Comparison of ENCODE assay signal across 36 cellular contexts in the genomic region with DNA sequence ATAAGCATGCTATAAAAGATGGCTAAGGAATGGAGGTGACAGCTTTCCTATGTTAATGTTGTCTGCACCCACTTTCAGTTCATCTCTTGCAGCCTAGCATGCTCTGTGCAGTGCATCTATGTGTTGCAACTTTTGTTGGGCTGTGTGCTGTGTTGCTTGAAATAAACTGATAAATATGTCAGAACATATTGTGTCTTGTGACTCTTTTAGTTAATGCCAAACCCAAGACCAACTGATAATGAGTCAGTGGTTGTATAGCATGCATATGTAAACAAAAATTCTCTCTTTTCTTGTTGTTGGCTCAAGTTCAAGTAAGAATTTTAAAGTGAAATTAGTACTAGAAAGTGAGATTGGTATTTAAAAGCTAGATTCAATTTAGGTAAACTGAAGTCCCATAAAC. TPM values are rescaled to one million over a fixed set of nuclear protein-coding genes. Genes with fewer than 3 reads are reported as not detected.
"Had no signal": no experiment of that assay in that cellular context is flagged by ENCODE, and none has a peak within 500 bp of the region (broad histone marks: within the 10 kb centered on the region; RNA-seq: fewer than 3 reads in every experiment).

No MANE protein-coding gene starts in this region.

- H3K27ac ChIP-seq: PC-9, RWPE1, VCaP had no signal

- ATAC-seq: activated naive CD4-positive, alpha-beta T cell treated with anti-CD3 and anti-CD28 coated beads, Interleukin-2, amount 50 U/mL, for 72 hours; activated T-cell treated with anti-CD3 and anti-CD28 coated beads, Interleukin-2, amount 50 U/mL, for 4 hours; K562; Right ventricle myocardium inferior had no signal

- H3K36me3 Mint-ChIP-seq: activated CD4-positive, alpha-beta memory T cell treated with anti-CD3 and anti-CD28 coated beads for 36 hours; brain had no signal

- H3K27ac Mint-ChIP-seq: activated B cell treated with CpG ODN at 0.5 μM for 24 hours; activated CD4-positive, alpha-beta memory T cell treated with anti-CD3 and anti-CD28 coated beads for 36 hours; activated naive CD4-positive, alpha-beta T cell treated with anti-CD3 and anti-CD28 coated beads for 36 hours; activated naive CD4-positive, alpha-beta T cell treated with anti-CD3 and anti-CD28 coated beads, Interleukin-2, amount 50 U/mL, for 72 hours; activated T-helper 1 cell treated with anti-CD3 and anti-CD28 coated beads, Interleukin-12 subunit alpha, Interleukin-12 subunit beta, Interleukin-2, Interleukin-4 antibody, amounts not matched to agents 30 ng/mL and 10 ng/mL and 1 ng/mL, durations not matched to agents 14 hours and 24 hours and 36 hours; brain had no signal

- H3K4me2 ChIP-seq: PC-9 had no signal

- DNase-seq: activated B cell treated with CpG ODN at 0.5 μM for 24 hours; activated CD4-positive, alpha-beta memory T cell treated with anti-CD3 and anti-CD28 coated beads for 36 hours; activated CD4-positive, alpha-beta T cell treated with anti-CD3 and anti-CD28 coated beads for 4 hours; activated CD4-positive, alpha-beta T cell treated with anti-CD3 and anti-CD28 coated beads, Interleukin-2, amount 50 U/mL, for 1 hour; activated CD4-positive, CD25-positive, alpha-beta regulatory T cell treated with anti-CD3 and anti-CD28 coated beads, Interleukin-2, amount 50 U/mL, for 72 hours; activated CD8-positive, alpha-beta memory T cell treated with anti-CD3 and anti-CD28 coated beads, Interleukin-2, amount 50 U/mL, for 4 hours; activated gamma-delta T cell treated with Interleukin-2 at 50 U/mL for 16 hours; activated naive CD4-positive, alpha-beta T cell treated with anti-CD3 and anti-CD28 coated beads for 36 hours; activated T-cell treated with anti-CD3 and anti-CD28 coated beads for 4 hours; activated T-cell treated with anti-CD3 and anti-CD28 coated beads, Interleukin-2, amount 50 U/mL, for 4 hours; anterior cingulate cortex; NCI-H1092 treated with DMSO at 0.1 percent for 48 hours; NCI-H1417; NCI-H146; NCI-H187; NCI-H2029 treated with DMSO at 0.1 percent for 48 hours; NCI-H2107; NCI-H2171; NCI-H510A; NCI-H526; NCI-H748 treated with DMSO at 0.1 percent for 48 hours; NK-92 treated with Interleukin-12 subunit alpha and Interleukin-12 subunit beta, amount 100 ng/mL, for 24 hours; PC-9; SW 1271; T-helper 1 cell; T-helper 2 cell; T-helper 9 cell had no signal

- H2AFZ ChIP-seq: PC-9 had no signal

- H3K9me3 Mint-ChIP-seq: activated naive CD4-positive, alpha-beta T cell treated with anti-CD3 and anti-CD28 coated beads, Interleukin-2, amount 50 U/mL, for 72 hours; activated T-helper 1 cell treated with anti-CD3 and anti-CD28 coated beads, Interleukin-12 subunit alpha, Interleukin-12 subunit beta, Interleukin-2, Interleukin-4 antibody, amounts not matched to agents 30 ng/mL and 10 ng/mL and 1 ng/mL, durations not matched to agents 14 hours and 24 hours and 36 hours had no signal

- H3K27me3 Mint-ChIP-seq: brain had no signal

- H3K4me3 Mint-ChIP-seq: activated B cell treated with CpG ODN at 0.5 μM for 24 hours; activated CD4-positive, alpha-beta memory T cell treated with anti-CD3 and anti-CD28 coated beads for 36 hours; activated naive CD4-positive, alpha-beta T cell treated with anti-CD3 and anti-CD28 coated beads for 36 hours; activated T-cell treated with anti-CD3 and anti-CD28 coated beads, Interleukin-2, amount 50 U/mL, for 4 hours; activated T-helper 1 cell treated with anti-CD3 and anti-CD28 coated beads, Interleukin-12 subunit alpha, Interleukin-12 subunit beta, Interleukin-2, Interleukin-4 antibody, amounts not matched to agents 30 ng/mL and 10 ng/mL and 1 ng/mL, durations not matched to agents 14 hours and 24 hours and 36 hours; brain had no signal

- H3K4me3 ChIP-seq: K562, PC-9 had no signal

- H3K4me1 Mint-ChIP-seq: activated B cell treated with CpG ODN at 0.5 μM for 24 hours, brain had no signal

RNA-seq across cellular contexts. Expression of gene SCN10A, which starts 37.0 kb away (rescaled TPM):
- total RNA-seq: activated B cell treated with CpG ODN at 0.5 μM for 24 hours; activated CD4-positive, alpha-beta memory T cell treated with anti-CD3 and anti-CD28 coated beads for 36 hours; activated naive CD4-positive, alpha-beta T cell treated with anti-CD3 and anti-CD28 coated beads for 36 hours; activated naive CD4-positive, alpha-beta T cell treated with anti-CD3 and anti-CD28 coated beads, Interleukin-2, amount 50 U/mL, for 72 hours; activated T-cell treated with anti-CD3 and anti-CD28 coated beads, Interleukin-2, amount 50 U/mL, for 4 hours; activated T-helper 1 cell treated with anti-CD3 and anti-CD28 coated beads, Interleukin-12 subunit alpha, Interleukin-12 subunit beta, Interleukin-2, Interleukin-4 antibody, amounts not matched to agents 30 ng/mL and 10 ng/mL and 1 ng/mL, durations not matched to agents 14 hours and 24 hours and 36 hours; K562; M059J; OCI-LY7; PC-9 had no signal
